Comparison of ENCODE assay signal across 31 cellular contexts in genomic region chr1:245684111-245684510, GRCh38.
"Had no signal": no experiment of that assay in that cellular context is flagged by ENCODE, and none has a peak within 500 bp of the region (broad histone marks: within the 10 kb centered on the region; RNA-seq: fewer than 3 reads in every experiment).

No MANE protein-coding gene starts in this region.

- FAIRE-seq: astrocyte, frontal cortex, keratinocyte, pancreas, TTC549 had no signal

- H3K9me3 Mint-ChIP-seq: activated CD4-positive, alpha-beta memory T cell treated with anti-CD3 and anti-CD28 coated beads for 36 hours; activated T-helper 1 cell treated with anti-CD3 and anti-CD28 coated beads, Interleukin-12 subunit alpha, Interleukin-12 subunit beta, Interleukin-2, Interleukin-4 antibody, amounts not matched to agents 30 ng/mL and 10 ng/mL and 1 ng/mL, durations not matched to agents 14 hours and 24 hours and 36 hours; central memory CD8-positive, alpha-beta T cell; dendritic cell treated with granulocyte-macrophage colony-stimulating factor and Interleukin-4, amounts not matched to agents 40 ng/mL and 50 ng/mL, for 4 days; stimulated activated naive B cell treated with anti-CD40 and anti-IgM and Interleukin-4, amounts not matched to agents 10 μg/mL and 1 μg/mL and 100 μg/mL, for 72 hours; T-helper 1 cell treated with Interleukin-12 subunit alpha and Interleukin-12 subunit beta and Interleukin-4 antibody, amounts not matched to agents 30 μg/mL and 1 μg/mL, for 36 hours had no signal

- H3K36me3 Mint-ChIP-seq: activated CD4-positive, alpha-beta memory T cell treated with anti-CD3 and anti-CD28 coated beads for 36 hours had no signal

- H3K27ac Mint-ChIP-seq: activated CD4-positive, alpha-beta memory T cell treated with anti-CD3 and anti-CD28 coated beads for 36 hours; activated T-helper 1 cell treated with anti-CD3 and anti-CD28 coated beads, Interleukin-12 subunit alpha, Interleukin-12 subunit beta, Interleukin-2, Interleukin-4 antibody, amounts not matched to agents 30 ng/mL and 10 ng/mL and 1 ng/mL, durations not matched to agents 14 hours and 24 hours and 36 hours; dendritic cell treated with granulocyte-macrophage colony-stimulating factor and Interleukin-4, amounts not matched to agents 40 ng/mL and 50 ng/mL, for 4 days; stimulated activated naive B cell treated with anti-CD40 and anti-IgM and Interleukin-4, amounts not matched to agents 10 μg/mL and 1 μg/mL and 100 μg/mL, for 72 hours; T-helper 1 cell treated with Interleukin-12 subunit alpha and Interleukin-12 subunit beta and Interleukin-4 antibody, amounts not matched to agents 30 μg/mL and 1 μg/mL, for 36 hours had no signal

- ATAC-seq: pancreas; stimulated activated naive B cell treated with anti-CD40 and anti-IgM and Interleukin-4, amounts not matched to agents 10 μg/mL and 1 μg/mL and 100 μg/mL, for 72 hours had no signal

- H3K4me1 ChIP-seq: pancreas, prostate gland, suprapubic skin, tibial nerve had no signal

- H3K27me3 ChIP-seq: pancreas, tibial nerve had no signal

- H3K4me3 Mint-ChIP-seq: activated CD4-positive, alpha-beta memory T cell treated with anti-CD3 and anti-CD28 coated beads for 36 hours; activated T-helper 1 cell treated with anti-CD3 and anti-CD28 coated beads, Interleukin-12 subunit alpha, Interleukin-12 subunit beta, Interleukin-2, Interleukin-4 antibody, amounts not matched to agents 30 ng/mL and 10 ng/mL and 1 ng/mL, durations not matched to agents 14 hours and 24 hours and 36 hours; central memory CD8-positive, alpha-beta T cell; dendritic cell treated with granulocyte-macrophage colony-stimulating factor and Interleukin-4, amounts not matched to agents 40 ng/mL and 50 ng/mL, for 4 days; stimulated activated naive B cell treated with anti-CD40 and anti-IgM and Interleukin-4, amounts not matched to agents 10 μg/mL and 1 μg/mL and 100 μg/mL, for 72 hours; T-helper 1 cell treated with Interleukin-12 subunit alpha and Interleukin-12 subunit beta and Interleukin-4 antibody, amounts not matched to agents 30 μg/mL and 1 μg/mL, for 36 hours had no signal

- H3K9me3 ChIP-seq: esophagus squamous epithelium, pancreas, prostate gland, suprapubic skin had no signal

- H3K4me1 Mint-ChIP-seq: central memory CD8-positive, alpha-beta T cell had no signal

- H3K4me3 ChIP-seq: esophagus squamous epithelium, pancreas, prostate gland, smooth muscle cell, suprapubic skin, tibial nerve had no signal

- H3K36me3 ChIP-seq: esophagus squamous epithelium, pancreas, prostate gland, suprapubic skin had no signal

- H3K4me2 ChIP-seq: smooth muscle cell had no signal

- H3K27ac ChIP-seq: epithelial cell of prostate, esophagus squamous epithelium, pancreas, prostate gland, suprapubic skin, tibial nerve, VCaP had no signal

- DNase-seq: activated CD4-positive, alpha-beta memory T cell treated with anti-CD3 and anti-CD28 coated beads for 36 hours; activated CD4-positive, alpha-beta T cell treated with anti-CD3 and anti-CD28 coated beads for 4 hours; activated CD8-positive, alpha-beta memory T cell treated with anti-CD3 and anti-CD28 coated beads, Interleukin-2, amount 50 U/mL, for 4 hours; activated gamma-delta T cell treated with Interleukin-2 at 50 U/mL for 16 hours; activated naive CD4-positive, alpha-beta T cell treated with anti-CD3 and anti-CD28 coated beads, Interleukin-2, amount 50 U/mL, for 16 hours; activated T-cell treated with anti-CD3 and anti-CD28 coated beads, Interleukin-2, amount 50 U/mL, for 1 hour; amniotic stem cell; esophagus squamous epithelium; left cardiac atrium; left ventricle myocardium superior; nucleus accumbens; pancreas; retina; stimulated activated CD4-positive, alpha-beta T cell treated with anti-CD3 and anti-CD28 coated beads, Interleukin-15, amount 100 ng/mL, for 24 hours; stimulated activated CD4-positive, alpha-beta T cell treated with anti-CD3 and anti-CD28 coated beads, Interleukin-2, amount 100 ng/mL, for 24 hours; stimulated activated naive B cell treated with anti-CD40 and anti-IgM and Interleukin-4, amounts not matched to agents 10 μg/mL and 1 μg/mL and 100 μg/mL, for 72 hours; T-helper 9 cell had no signal
